15 cellular contexts compared by ENCODE assay signal in the genomic region with DNA sequence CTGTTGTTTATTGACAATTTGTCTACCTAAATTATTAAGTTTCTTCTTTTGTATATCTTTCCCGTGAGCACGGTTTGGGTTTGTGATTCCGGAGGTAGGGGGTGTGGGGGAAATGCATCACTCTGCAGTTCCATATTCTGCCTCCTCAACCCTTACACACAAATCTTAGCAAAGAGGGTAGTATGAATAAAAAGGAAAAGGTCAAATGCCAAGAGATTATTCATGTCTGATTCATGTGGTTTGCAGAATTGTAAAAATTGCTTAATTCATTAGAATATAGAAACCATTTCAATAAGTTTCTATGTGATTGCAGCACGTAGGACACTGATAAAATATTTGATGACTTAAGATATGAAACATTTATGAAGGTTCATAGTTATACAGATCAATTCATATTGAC.
"Had no signal": no experiment of that assay in that cellular context is flagged by ENCODE, and none has a peak within 500 bp of the region (broad histone marks: within the 10 kb centered on the region; RNA-seq: fewer than 3 reads in every experiment).

No MANE protein-coding gene starts in this region.

- H3K4me1 ChIP-seq: gastrocnemius medialis, neural progenitor cell, right atrium auricular region, thyroid gland had no signal

- H3K36me3 ChIP-seq: gastrocnemius medialis, neural progenitor cell, right atrium auricular region, thyroid gland had no signal

- H3K9me3 ChIP-seq: gastrocnemius medialis, thyroid gland had no signal

- H3K4me2 ChIP-seq: neural progenitor cell, smooth muscle cell had no signal

- H3K9ac ChIP-seq: neural progenitor cell had no signal

- DNase-seq: activated CD8-positive, alpha-beta memory T cell treated with anti-CD3 and anti-CD28 coated beads, Interleukin-2, amount 50 U/mL, for 4 hours; activated CD8-positive, alpha-beta T cell treated with anti-CD3 and anti-CD28 coated beads for 36 hours; activated naive CD8-positive, alpha-beta T cell treated with anti-CD3 and anti-CD28 coated beads, Interleukin-2, amount 10 ng/mL, durations not matched to agents 7 days and 5 days; activated T-cell treated with anti-CD3 and anti-CD28 coated beads, Interleukin-2, amount 50 U/mL, for 72 hours; aorta; caudate nucleus; effector CD8-positive, alpha-beta T cell; erythroblast; gastrocnemius medialis; T-helper 9 cell; thyroid gland had no signal

- H2AFZ ChIP-seq: neural progenitor cell had no signal

- ATAC-seq: activated CD8-positive, alpha-beta T cell treated with anti-CD3 and anti-CD28 coated beads for 36 hours; activated T-cell treated with anti-CD3 and anti-CD28 coated beads, Interleukin-2, amount 50 U/mL, for 72 hours; gastrocnemius medialis had no signal

- H3K27ac ChIP-seq: coronary artery, gastrocnemius medialis, neural progenitor cell, right atrium auricular region, thyroid gland had no signal

- H3K4me3 ChIP-seq: coronary artery, gastrocnemius medialis, neural progenitor cell, right atrium auricular region, smooth muscle cell, thyroid gland had no signal

- H3K27me3 ChIP-seq: gastrocnemius medialis, neural progenitor cell, right atrium auricular region, thyroid gland had no signal
